ENCODE assay signal across 31 cellular contexts in the genomic region with DNA sequence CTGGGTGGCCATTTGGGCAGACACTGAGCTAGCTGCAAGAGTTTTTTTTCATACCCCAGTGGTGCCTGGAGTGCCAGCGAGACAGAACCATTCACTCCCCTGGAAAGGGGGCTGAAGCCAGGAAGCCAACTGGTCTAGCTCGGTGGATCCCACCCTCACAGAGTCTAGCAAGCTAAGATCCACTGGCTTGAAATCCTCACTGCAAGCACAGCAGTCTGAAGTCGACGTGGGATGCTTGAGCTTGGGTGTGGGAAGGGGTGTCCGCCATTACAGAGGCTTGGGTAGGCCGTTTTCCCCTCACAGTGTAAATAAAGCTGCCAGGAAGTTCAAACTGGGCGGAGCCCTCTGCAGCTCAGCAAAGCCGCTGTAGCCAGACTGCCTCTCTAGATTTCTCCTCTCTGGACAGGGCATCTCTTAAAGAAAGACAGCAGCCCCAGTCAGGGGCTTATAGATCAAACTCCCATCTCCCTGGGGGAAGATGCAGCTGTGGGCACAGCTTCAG.
"Had no signal": no experiment of that assay in that cellular context is flagged by ENCODE, and none has a peak within 500 bp of the region (broad histone marks: within the 10 kb centered on the region; RNA-seq: fewer than 3 reads in every experiment).

No MANE protein-coding gene starts in this region.

- H3K4me3 ChIP-seq: adrenal gland, body of pancreas, esophagus squamous epithelium, gastroesophageal sphincter had no signal

- H3K9me3 ChIP-seq: adrenal gland, body of pancreas had no signal

- H3K27ac ChIP-seq: adrenal gland, body of pancreas, epithelial cell of prostate, esophagus squamous epithelium, gastroesophageal sphincter had no signal

- DNase-seq: activated CD4-positive, alpha-beta memory T cell treated with anti-CD3 and anti-CD28 coated beads for 36 hours; activated CD4-positive, alpha-beta T cell treated with anti-CD3 and anti-CD28 coated beads for 36 hours; activated CD4-positive, alpha-beta T cell treated with anti-CD3 and anti-CD28 coated beads, Interleukin-2, amount 10 ng/mL, durations not matched to agents 24 days and 14 days; activated CD4-positive, CD25-positive, alpha-beta regulatory T cell; activated CD4-positive, CD25-positive, alpha-beta regulatory T cell treated with anti-CD3 and anti-CD28 coated beads, Interleukin-2, amount 50 U/mL, for 72 hours; activated CD8-positive, alpha-beta memory T cell treated with anti-CD3 and anti-CD28 coated beads, Interleukin-2, amount 10 ng/mL, durations not matched to agents 7 days and 5 days; activated CD8-positive, alpha-beta memory T cell treated with anti-CD3 and anti-CD28 coated beads, Interleukin-2, amount 50 U/mL, for 4 hours; activated CD8-positive, alpha-beta T cell treated with anti-CD3 and anti-CD28 coated beads, Interleukin-2, amount 10 ng/mL, durations not matched to agents 7 days and 5 days; activated effector memory CD4-positive, alpha-beta T cell treated with anti-CD3 and anti-CD28 coated beads, Interleukin-2, amount 50 U/mL, for 16 hours; activated naive CD4-positive, alpha-beta T cell treated with anti-CD3 and anti-CD28 coated beads for 36 hours; activated naive CD8-positive, alpha-beta T cell treated with anti-CD3 and anti-CD28 coated beads for 36 hours; activated naive CD8-positive, alpha-beta T cell treated with anti-CD3 and anti-CD28 coated beads, Interleukin-2, amount 50 U/mL, for 24 hours; activated T-cell treated with anti-CD3 and anti-CD28 coated beads, Interleukin-2, amount 50 U/mL, for 1 hour; activated T-cell treated with anti-CD3 and anti-CD28 coated beads, Interleukin-2, amount 50 U/mL, for 48 hours; adrenal gland; amygdala; aorta; body of pancreas; caudate nucleus; cortex of kidney; dermis blood vessel endothelial cell; effector CD4-positive, alpha-beta T cell; effector memory CD8-positive, alpha-beta T cell; esophagus squamous epithelium; foreskin melanocyte; head of caudate nucleus; T-helper 17 cell; T1000 had no signal

- ATAC-seq: activated CD4-positive, alpha-beta T cell treated with anti-CD3 and anti-CD28 coated beads for 36 hours; activated CD8-positive, alpha-beta memory T cell treated with anti-CD3 and anti-CD28 coated beads, Interleukin-2, amount 10 ng/mL, durations not matched to agents 7 days and 5 days; activated CD8-positive, alpha-beta T cell treated with anti-CD3 and anti-CD28 coated beads, Interleukin-2, amount 10 ng/mL, durations not matched to agents 7 days and 5 days; activated naive CD8-positive, alpha-beta T cell treated with anti-CD3 and anti-CD28 coated beads, Interleukin-2, amount 50 U/mL, for 24 hours; body of pancreas; effector memory CD8-positive, alpha-beta T cell; gastroesophageal sphincter; T-helper 17 cell had no signal

- FAIRE-seq: colon had no signal

- H3K4me1 ChIP-seq: adrenal gland, body of pancreas, esophagus squamous epithelium, gastroesophageal sphincter had no signal

- H3K27me3 ChIP-seq: adrenal gland, body of pancreas, esophagus squamous epithelium, gastroesophageal sphincter had no signal
